8 cellular contexts compared by ENCODE assay signal in the genomic region with DNA sequence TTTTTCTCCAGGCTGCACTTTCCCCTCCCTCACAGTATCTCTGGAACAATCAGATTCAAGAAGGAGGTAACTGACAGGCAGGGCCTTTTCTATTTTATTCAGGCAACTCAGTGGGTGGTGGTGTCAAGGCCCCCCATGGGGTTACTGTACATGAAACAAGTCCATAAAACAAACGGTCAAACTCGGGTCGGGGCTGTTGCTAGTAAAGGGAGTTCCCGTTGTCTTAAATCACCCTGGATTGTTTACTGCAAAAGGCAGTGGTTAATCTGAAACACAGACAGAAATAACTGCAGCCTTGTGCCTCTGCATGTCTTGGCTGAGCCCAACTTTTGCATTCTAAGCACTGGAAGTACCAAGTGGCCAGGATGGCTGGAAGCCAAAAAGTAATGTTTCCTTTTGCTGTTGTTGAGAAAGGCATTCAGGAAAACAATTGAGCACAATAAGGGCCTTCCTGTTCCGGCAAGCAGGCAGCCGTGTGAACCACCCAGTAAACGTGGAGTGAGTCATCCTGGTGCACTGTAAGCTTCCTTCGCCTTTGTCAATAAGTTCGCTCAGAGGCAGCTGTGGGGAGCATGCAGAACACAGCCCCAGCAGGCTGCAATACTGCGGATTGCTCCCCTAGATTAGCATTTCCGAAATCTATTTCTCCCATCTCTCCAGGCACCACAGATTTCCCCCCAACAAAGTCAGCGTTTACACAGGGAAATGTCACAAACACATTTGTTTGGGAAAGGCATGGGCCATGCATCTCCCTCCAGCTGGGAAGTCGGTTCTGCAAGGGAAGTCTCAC.
A peak's percentile ranks its signal among the peaks of the same experiment; 100 is the strongest.
DNase-seq lines count a peak whose midpoint lies in the region; ATAC-seq, FAIRE-seq and TF ChIP-seq lines count a peak whose summit lies in the region.

No MANE protein-coding gene starts in this region.

- H3K4me2 ChIP-seq in endothelial cell of umbilical vein (ENCODE audit: insufficient read depth, low read length) = no peak overlapping the region

- no peaks in the 10 kb centered on the region for H4K20me1 ChIP-seq in endothelial cell of umbilical vein (replicated peaks; ENCODE audit: control insufficient read depth, extremely low read depth, insufficient read depth, low read length)

- no peak for TF ChIP-seq CTCF in activated CD8-positive, alpha-beta T cell treated with anti-CD3 and anti-CD28 coated beads for 36 hours (IDR thresholded peaks at IDR 0.05)
- no peak for TF ChIP-seq CTCF in endothelial cell of umbilical vein (IDR thresholded peaks at IDR 0.05; ENCODE audit: extremely low read depth in 1 of 2, insufficient read depth in 1 of 2, low read depth in 1 of 2, low read length in 2 of 2)

- peak; percentile 52 for DNase-seq in NCI-H128 (lab: John Stamatoyannopoulos, UW; ENCODE audit: unreplicated experiment)
- peak; percentile 66 for DNase-seq in activated CD8-positive, alpha-beta T cell treated with anti-CD3 and anti-CD28 coated beads for 36 hours
- DNase-seq in endothelial cell of umbilical vein (ENCODE audit: low read depth, low spot score) = peak; percentile 92
- DNase-seq in mucosa of gallbladder (ENCODE audit: low spot score) = peak; percentile 86
- peak; percentile 39 for DNase-seq in stimulated activated naive CD4-positive, alpha-beta T cell treated with Interleukin-2 at 50 U/mL for 16 hours (lab: John Stamatoyannopoulos, UW)
- DNase-seq in NCI-H146 treated with DMSO at 0.1 percent for 48 hours (lab: John Stamatoyannopoulos, UW; ENCODE audit: unreplicated experiment) = no peak

- intact Hi-C loops in activated CD8-positive, alpha-beta T cell treated with anti-CD3 and anti-CD28 coated beads for 36 hours (cut with micrococcal nuclease) = no loop called here
- intact Hi-C loops in endothelial cell of umbilical vein (cut with micrococcal nuclease) = loop anchor here (1.0 to 10.0 kb wide), 8 partner anchors 12 to 913 kb away; partner anchors contain the start of gene RHBDD1

- dilution Hi-C loops in endothelial cell of umbilical vein (cut with MboI; ENCODE audit: extremely low pct_ligation_motif_present, low sequenced_read_pairs) = no loop called here

- peak overlapping the region; percentile 34 for H3K27ac Mint-ChIP-seq in activated CD8-positive, alpha-beta T cell treated with anti-CD3 and anti-CD28 coated beads for 36 hours

- no peaks in the 10 kb centered on the region for H3K36me3 ChIP-seq in endothelial cell of umbilical vein (ENCODE audit: control insufficient read depth in 2 of 2, extremely low read depth in 1 of 2, insufficient read depth in 2 of 2, low read length in 2 of 2)

- H3K4me3 ChIP-seq in endothelial cell of umbilical vein (replicated peaks in 1 of 3; ENCODE audit: insufficient read depth in 1 of 3, low read depth in 1 of 3, low read length in 3 of 3) = no peak overlapping the region

- H3K4me1 ChIP-seq in endothelial cell of umbilical vein (ENCODE audit: control insufficient read depth, extremely low read depth, insufficient read depth, low read length) = peaks cover 5% of the 10 kb centered on the region

- H2AFZ ChIP-seq in endothelial cell of umbilical vein (ENCODE audit: low read depth, low read length) = no peak overlapping the region

- no peaks in the 10 kb centered on the region for H3K27me3 Mint-ChIP-seq in activated CD8-positive, alpha-beta T cell treated with anti-CD3 and anti-CD28 coated beads for 36 hours

- peaks cover 14% of the 10 kb centered on the region for H3K9me3 Mint-ChIP-seq in activated CD8-positive, alpha-beta T cell treated with anti-CD3 and anti-CD28 coated beads for 36 hours

- no peak for TF ChIP-seq POLR2A in GM18505 (IDR thresholded peaks at IDR 0.05; ENCODE audit: borderline replicate concordance, extremely low read depth, insufficient read depth, insufficient read length)
- peak; percentile 23 for TF ChIP-seq POLR2A in endothelial cell of umbilical vein (IDR thresholded peaks at IDR 0.05; ENCODE audit: low read depth, low read length)

- H3K4me3 Mint-ChIP-seq in activated CD8-positive, alpha-beta T cell treated with anti-CD3 and anti-CD28 coated beads for 36 hours = no peak overlapping the region

- peaks cover 13% of the 10 kb centered on the region for H3K36me3 Mint-ChIP-seq in activated CD8-positive, alpha-beta T cell treated with anti-CD3 and anti-CD28 coated beads for 36 hours (ENCODE audit: low read depth)

- H3K27me3 ChIP-seq in endothelial cell of umbilical vein (ENCODE audit: control insufficient read depth in 2 of 2, insufficient read depth in 2 of 2, low read length in 2 of 2) = peaks cover 20 to 24% of the 10 kb centered on the region in 2 experiments

- CTCF ChIA-PET in activated CD8-positive, alpha-beta T cell treated with anti-CD3 and anti-CD28 coated beads for 36 hours (lab: Charles Lee) = interaction anchor here (0.8 to 2.3 kb wide), 2 partner anchors 131 to 152 kb away, joined by 3 to 6 read pairs; no protein-coding TSS in a partner anchor
- CTCF ChIA-PET in endothelial cell of umbilical vein (lab: Charles Lee) = no interaction called here

- peaks cover 21% of the 10 kb centered on the region for H3K4me1 Mint-ChIP-seq in activated CD8-positive, alpha-beta T cell treated with anti-CD3 and anti-CD28 coated beads for 36 hours (ENCODE audit: low read depth)

- H3K9me3 ChIP-seq in endothelial cell of umbilical vein (replicated peaks; ENCODE audit: control insufficient read depth, insufficient read depth, low read length) = no peaks in the 10 kb centered on the region

- FAIRE-seq in endothelial cell of umbilical vein (lab: Jason Lieb, UNC) = peak; percentile 97

- H3K9me1 ChIP-seq in endothelial cell of umbilical vein (replicated peaks; ENCODE audit: control insufficient read depth, extremely low read depth, insufficient read depth, low read length) = no peaks in the 10 kb centered on the region

- no peak overlapping the region for H3K9ac ChIP-seq in endothelial cell of umbilical vein (replicated peaks; ENCODE audit: extremely low read depth, insufficient read depth, low read length)

- POLR2A ChIA-PET in activated CD8-positive, alpha-beta T cell treated with anti-CD3 and anti-CD28 coated beads for 36 hours (lab: Charles Lee) = interaction anchor here (0.9 kb wide), 1 partner anchor 117 kb away, joined by 3 read pairs; no protein-coding TSS in a partner anchor
- POLR2A ChIA-PET in endothelial cell of umbilical vein (lab: Charles Lee) = no interaction called here

- peak; percentile 88 for ATAC-seq in GM18505 (IDR thresholded peaks at IDR 0.05; ENCODE audit: unreplicated experiment)
- peak; percentile 77 for ATAC-seq in HG02678 (IDR thresholded peaks at IDR 0.05; ENCODE audit: unreplicated experiment)
- ATAC-seq in activated CD8-positive, alpha-beta T cell treated with anti-CD3 and anti-CD28 coated beads for 36 hours = peak; percentile 96

- no TSS peak for BruUV-seq in endothelial cell of umbilical vein (replicated peaks; lab: Mats Ljungman, UMichigan)

- H3K27ac ChIP-seq in endothelial cell of umbilical vein (ENCODE audit: insufficient read depth, low read depth, low read length) = no peak overlapping the region

- no peaks in the 10 kb centered on the region for H3K79me2 ChIP-seq in endothelial cell of umbilical vein (ENCODE audit: control insufficient read depth, insufficient read depth, low read length)

TF ChIP-seq in endothelial cell of umbilical vein, 7 proteins besides CTCF, POLR2A, EP300 and RAD21:
- TF ChIP-seq MAX (IDR thresholded peaks at IDR 0.05; ENCODE audit: insufficient read depth, insufficient read length) (no peak), JUN (IDR thresholded peaks at IDR 0.05; ENCODE audit: borderline replicate concordance, insufficient read depth, insufficient read length, low read depth) (peak; percentile 60), FOS (IDR thresholded peaks at IDR 0.05; ENCODE audit: borderline replicate concordance, insufficient read depth, low read length) (peak; percentile 87), GATA2 (IDR thresholded peaks at IDR 0.05; ENCODE audit: insufficient read depth, insufficient read length, low read depth, low read length) (no peak), MYC (IDR thresholded peaks at IDR 0.05; ENCODE audit: low read depth, low read length) (no peak), EZH2 (IDR thresholded peaks at IDR 0.05; ENCODE audit: borderline replicate concordance, low read depth, low read length, severe bottlenecking) (no peak), POLR2AphosphoS5 (IDR thresholded peaks at IDR 0.05; ENCODE audit: insufficient read depth, low read depth, low read length) (peak; percentile 94)
